25 cellular contexts compared by ENCODE assay signal in genomic region chr12:2288471-2288870, GRCh38.
DNase-seq lines count a peak whose midpoint lies in the region; ATAC-seq and TF ChIP-seq lines count a peak whose summit lies in the region.
"Had no signal": no experiment of that assay in that cellular context is flagged by ENCODE, and none has a peak within 500 bp of the region (broad histone marks: within the 10 kb centered on the region; RNA-seq: fewer than 3 reads in every experiment).

No MANE protein-coding gene starts in this region.

- H3K9ac ChIP-seq in muscle layer of colon (ENCODE audit: low read length) = no peak overlapping the region

- H3K27me3 ChIP-seq in muscle layer of colon (ENCODE audit: control insufficient read depth in 1 of 2, insufficient read depth in 2 of 2, low read length in 2 of 2) = no peaks in the 10 kb centered on the region
- H3K27me3 ChIP-seq: gastroesophageal sphincter, neutrophil had no signal

- H3K36me3 ChIP-seq in muscle layer of colon (ENCODE audit: insufficient read depth, low read length) = no peaks in the 10 kb centered on the region
- H3K36me3 ChIP-seq: gastroesophageal sphincter, neutrophil, WERI-Rb-1 had no signal

- H3K9me3 Mint-ChIP-seq in chondrocyte (ENCODE audit: low read depth) (no peaks in the 10 kb centered on the region), type B pancreatic cell (peaks cover 8% of the 10 kb centered on the region)
- H3K9me3 Mint-ChIP-seq: activated CD4-positive, alpha-beta T cell treated with anti-CD3 and anti-CD28 coated beads, Interleukin-2, amount 10 ng/mL, durations not matched to agents 24 days and 14 days; activated naive CD8-positive, alpha-beta T cell treated with anti-CD3 and anti-CD28 coated beads for 36 hours; CD4-positive, alpha-beta memory T cell; GM23338; naive thymus-derived CD4-positive, alpha-beta T cell; stimulated activated effector memory CD8-positive, alpha-beta T cell treated with anti-CD3 and anti-CD28 coated beads, Interleukin-12 subunit alpha, Interleukin-12 subunit beta, amount 100 ng/mL, for 72 hours had no signal

- no peak overlapping the region for H3K4me3 ChIP-seq in muscle layer of colon (ENCODE audit: low read depth in 1 of 2, low read length in 2 of 2)
- H3K4me3 ChIP-seq: gastroesophageal sphincter, GM23338 had no signal

- no peaks in the 10 kb centered on the region for H3K9me3 ChIP-seq in muscle layer of colon (ENCODE audit: low read length)
- H3K9me3 ChIP-seq: gastroesophageal sphincter, neutrophil had no signal

- peaks cover 97% of the 10 kb centered on the region for H3K4me1 ChIP-seq in muscle layer of colon (ENCODE audit: insufficient read depth, low read length)

- H3K27me3 Mint-ChIP-seq in chondrocyte (ENCODE audit: low read depth) (no peaks in the 10 kb centered on the region), type B pancreatic cell (peaks cover 13% of the 10 kb centered on the region)

- TF ChIP-seq CTCF in chondrocyte (IDR thresholded peaks at IDR 0.05) (no peak), type B pancreatic cell (conservative IDR thresholded peaks at IDR 0.05) (no peak)

- H3K4me1 Mint-ChIP-seq in chondrocyte (ENCODE audit: low read depth) (peaks cover 96% of the 10 kb centered on the region), type B pancreatic cell (ENCODE audit: unreplicated experiment) (peaks cover 62% of the 10 kb centered on the region)
- H3K4me1 Mint-ChIP-seq: CD4-positive, alpha-beta memory T cell had no signal

- no peak overlapping the region for H3K4me3 Mint-ChIP-seq in chondrocyte (ENCODE audit: unreplicated experiment)
- no peak overlapping the region for H3K4me3 Mint-ChIP-seq in type B pancreatic cell
- H3K4me3 Mint-ChIP-seq: activated CD4-positive, alpha-beta T cell treated with anti-CD3 and anti-CD28 coated beads, Interleukin-2, amount 10 ng/mL, durations not matched to agents 24 days and 14 days; activated naive CD8-positive, alpha-beta T cell treated with anti-CD3 and anti-CD28 coated beads for 36 hours; CD4-positive, alpha-beta memory T cell; GM23338; naive thymus-derived CD4-positive, alpha-beta T cell; stimulated activated effector memory CD8-positive, alpha-beta T cell treated with anti-CD3 and anti-CD28 coated beads, Interleukin-12 subunit alpha, Interleukin-12 subunit beta, amount 100 ng/mL, for 72 hours had no signal

- peak overlapping the region; percentile 91 for H3K27ac Mint-ChIP-seq in chondrocyte (ENCODE audit: unreplicated experiment)
- peak overlapping the region; percentile 88 for H3K27ac Mint-ChIP-seq in type B pancreatic cell
- H3K27ac Mint-ChIP-seq: activated CD4-positive, alpha-beta T cell treated with anti-CD3 and anti-CD28 coated beads, Interleukin-2, amount 10 ng/mL, durations not matched to agents 24 days and 14 days; activated naive CD8-positive, alpha-beta T cell treated with anti-CD3 and anti-CD28 coated beads for 36 hours; GM23338; naive thymus-derived CD4-positive, alpha-beta T cell; progenitor cell of endocrine pancreas; stimulated activated effector memory CD8-positive, alpha-beta T cell treated with anti-CD3 and anti-CD28 coated beads, Interleukin-12 subunit alpha, Interleukin-12 subunit beta, amount 100 ng/mL, for 72 hours had no signal

- DNase-seq in cardiac septum (ENCODE audit: low spot score) (peak; percentile 51), Right ventricle myocardium inferior (ENCODE audit: missing footprints) (no peak), chondrocyte (ENCODE audit: low spot score) (no peak), type B pancreatic cell (ENCODE audit: extremely low spot score, unreplicated experiment) (no peak), NCI-H2196 (lab: John Stamatoyannopoulos, UW; ENCODE audit: unreplicated experiment) (no peak), globus pallidus (ENCODE audit: low spot score) (no peak)
- DNase-seq: activated CD4-positive, alpha-beta T cell treated with anti-CD3 and anti-CD28 coated beads, Interleukin-2, amount 10 ng/mL, durations not matched to agents 24 days and 14 days; activated CD8-positive, alpha-beta memory T cell treated with anti-CD3 and anti-CD28 coated beads for 24 hours; activated gamma-delta T cell; activated naive CD8-positive, alpha-beta T cell treated with anti-CD3 and anti-CD28 coated beads for 36 hours; CD4-positive, alpha-beta memory T cell; central memory CD4-positive, alpha-beta T cell; naive thymus-derived CD4-positive, alpha-beta T cell; NCI-H1436; NCI-H226; NCI-H748 treated with DMSO at 0.1 percent for 48 hours; T1000; WERI-Rb-1 had no signal

- ATAC-seq in Right ventricle myocardium inferior (no peak), GM19351 (IDR thresholded peaks at IDR 0.05; ENCODE audit: unreplicated experiment) (no peak)
- ATAC-seq: gastroesophageal sphincter; GM23338; stimulated activated effector memory CD8-positive, alpha-beta T cell treated with anti-CD3 and anti-CD28 coated beads, Interleukin-12 subunit alpha, Interleukin-12 subunit beta, amount 100 ng/mL, for 72 hours had no signal

- H3K27ac ChIP-seq in muscle layer of colon (ENCODE audit: low read depth, low read length) = peak overlapping the region; percentile 23
- H3K27ac ChIP-seq: neutrophil, WERI-Rb-1 had no signal

- no peaks in the 10 kb centered on the region for H3K36me3 Mint-ChIP-seq in chondrocyte (ENCODE audit: low read depth)
- no peaks in the 10 kb centered on the region for H3K36me3 Mint-ChIP-seq in type B pancreatic cell
- H3K36me3 Mint-ChIP-seq: activated naive CD8-positive, alpha-beta T cell treated with anti-CD3 and anti-CD28 coated beads for 36 hours; CD4-positive, alpha-beta memory T cell; naive thymus-derived CD4-positive, alpha-beta T cell; stimulated activated effector memory CD8-positive, alpha-beta T cell treated with anti-CD3 and anti-CD28 coated beads, Interleukin-12 subunit alpha, Interleukin-12 subunit beta, amount 100 ng/mL, for 72 hours had no signal

- intact Hi-C loops in cardiac septum (cut with DNase I) (loop anchor here (10.0 kb wide), 3 partner anchors 296 to 494 kb away; no protein-coding TSS in a partner anchor), Right ventricle myocardium inferior (cut with DNase I) (loop anchor here (5.0 to 10.0 kb wide), 2 partner anchors 316 to 494 kb away; no protein-coding TSS in a partner anchor)
